In the genomic region with DNA sequence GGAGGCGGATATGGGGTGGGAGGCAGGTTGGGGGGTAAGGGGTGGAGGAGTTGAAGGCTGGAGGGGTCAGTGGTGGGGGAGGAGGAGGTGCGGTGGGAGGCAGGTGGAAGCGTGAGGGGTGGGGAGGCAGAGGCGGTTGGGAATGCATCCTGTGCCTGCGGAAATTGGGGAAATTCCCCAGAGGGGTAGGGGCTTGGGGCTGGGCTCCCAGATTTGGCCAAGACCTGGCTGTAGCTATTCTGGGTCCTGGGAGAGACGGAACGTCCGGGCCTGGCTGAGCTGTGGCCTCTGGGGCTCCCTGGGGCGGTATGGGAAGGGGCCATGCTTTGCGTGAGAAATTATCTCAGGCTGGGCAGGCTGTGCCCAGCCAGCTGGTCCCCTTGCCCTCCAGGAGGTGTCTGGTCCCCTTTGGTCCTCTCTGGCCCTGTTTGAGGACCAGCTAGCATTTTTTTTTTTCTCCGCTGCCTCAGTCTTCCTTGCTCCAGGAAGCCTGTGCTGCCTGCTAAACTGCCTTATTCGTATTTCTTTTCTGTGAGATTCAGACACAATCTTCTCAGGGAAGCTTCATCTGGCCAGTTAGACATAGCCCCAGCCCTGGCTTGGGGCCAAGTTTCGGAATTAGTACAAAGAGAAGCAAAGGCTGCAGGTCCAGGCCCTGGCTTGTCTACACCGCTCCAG, we compare ENCODE assay signal across 9 cellular contexts. TPM values are rescaled to one million over a fixed set of nuclear protein-coding genes. Genes with fewer than 3 reads are reported as not detected.
DNase-seq lines count a peak whose midpoint lies in the region; ATAC-seq and TF ChIP-seq lines count a peak whose summit lies in the region.
"Had no signal": no experiment of that assay in that cellular context is flagged by ENCODE, and none has a peak within 500 bp of the region (broad histone marks: within the 10 kb centered on the region; RNA-seq: fewer than 3 reads in every experiment).

No MANE protein-coding gene starts in this region.

- no peaks in the 10 kb centered on the region for H3K9me3 Mint-ChIP-seq in activated CD4-positive, alpha-beta T cell treated with anti-CD3 and anti-CD28 coated beads for 36 hours (ENCODE audit: low read depth)
- H3K9me3 Mint-ChIP-seq: CD4-positive, CD25-positive, alpha-beta regulatory T cell had no signal

- no peak for TF ChIP-seq POLR2A in spleen (IDR thresholded peaks at IDR 0.05)

- no peak for TF ChIP-seq CTCF in spleen (IDR thresholded peaks at IDR 0.05 in 8 of 11, conservative IDR thresholded peaks at IDR 0.05 in 3 of 11)

- H3K4me3 Mint-ChIP-seq in activated CD4-positive, alpha-beta T cell treated with anti-CD3 and anti-CD28 coated beads for 36 hours, result no peak overlapping the region

- CTCF ChIA-PET in activated CD4-positive, alpha-beta T cell treated with anti-CD3 and anti-CD28 coated beads for 36 hours (lab: Charles Lee), result interaction anchor here (0.6 kb wide), 1 partner anchor 51 kb away, joined by 3 read pairs; no protein-coding TSS in a partner anchor

- intact Hi-C loops in activated CD4-positive, alpha-beta T cell treated with anti-CD3 and anti-CD28 coated beads for 36 hours (cut with DNase I, micrococcal nuclease), result no loop called here
- intact Hi-C loops in spleen (cut with DNase I; ENCODE audit: low total_unique reads), result no loop called here

- WGBS in spleen, 5 donors, result 25 to 38% (median 32%) methylated on average over 13 to 14 of the region's 14 CpGs

- peak; percentile 36 for ATAC-seq in activated CD4-positive, alpha-beta T cell treated with anti-CD3 and anti-CD28 coated beads for 36 hours
- peak; percentile 90 for ATAC-seq in HG02623 (IDR thresholded peaks at IDR 0.05; ENCODE audit: unreplicated experiment)

- H3K36me3 Mint-ChIP-seq in activated CD4-positive, alpha-beta T cell treated with anti-CD3 and anti-CD28 coated beads for 36 hours (ENCODE audit: low read depth), result no peaks in the 10 kb centered on the region
- H3K36me3 Mint-ChIP-seq: CD4-positive, CD25-positive, alpha-beta regulatory T cell had no signal

- peaks cover 10 to 27% (median 20%) of the 10 kb centered on the region in 6 donors for H3K4me1 ChIP-seq in spleen

- H3K27ac ChIP-seq in spleen, result peak overlapping the region in 7 of 8 donors; percentile 45 to 75 (median 70)

- peaks cover 6% of the 10 kb centered on the region for H3K4me1 Mint-ChIP-seq in activated CD4-positive, alpha-beta T cell treated with anti-CD3 and anti-CD28 coated beads for 36 hours

- peak overlapping the region in 1 of 8 donors; percentile 65 for H3K4me3 ChIP-seq in spleen

- no peaks in the 10 kb centered on the region for H3K9me3 ChIP-seq in spleen

- peak; percentile 48 for DNase-seq in activated CD4-positive, alpha-beta T cell treated with anti-CD3 and anti-CD28 coated beads for 36 hours
- no peak for DNase-seq in activated CD4-positive, alpha-beta T cell treated with anti-CD3 and anti-CD28 coated beads for 1 hour
- peak; percentile 36 for DNase-seq in NCI-H146 treated with DMSO at 0.1 percent for 48 hours (lab: John Stamatoyannopoulos, UW; ENCODE audit: unreplicated experiment)
- peak; percentile 83 for DNase-seq in astrocyte of the hippocampus (ENCODE audit: low read depth, low spot score)
- peak; percentile 36 for DNase-seq in iPS-NIHi7 (ENCODE audit: extremely low spot score)
- DNase-seq in spleen, result peak; percentile 81
- DNase-seq in activated CD4-positive, CD25-positive, alpha-beta regulatory T cell treated with anti-CD3 and anti-CD28 coated beads, Interleukin-2, amount 50 U/mL, for 72 hours, result no peak
- DNase-seq: CD4-positive, CD25-positive, alpha-beta regulatory T cell had no signal

- peaks cover 0 to 30% (median 6%) of the 10 kb centered on the region in 7 donors for H3K27me3 ChIP-seq in spleen (replicated peaks in 1 of 7)

- no peaks in the 10 kb centered on the region for H3K36me3 ChIP-seq in spleen

- peaks cover 9% of the 10 kb centered on the region for H3K27me3 Mint-ChIP-seq in activated CD4-positive, alpha-beta T cell treated with anti-CD3 and anti-CD28 coated beads for 36 hours

- POLR2A ChIA-PET in activated CD4-positive, alpha-beta T cell treated with anti-CD3 and anti-CD28 coated beads for 36 hours (lab: Charles Lee), result interaction anchor here (1.2 kb wide), 1 partner anchor 31 kb away, joined by 3 read pairs; no protein-coding TSS in a partner anchor

- H3K27ac Mint-ChIP-seq in activated CD4-positive, alpha-beta T cell treated with anti-CD3 and anti-CD28 coated beads for 36 hours, result no peak overlapping the region
- H3K27ac Mint-ChIP-seq: CD4-positive, CD25-positive, alpha-beta regulatory T cell had no signal

RNA-seq across cellular contexts. Expression of a gene that starts 7.3 kb away (rescaled TPM):
- total RNA-seq in activated CD4-positive, alpha-beta T cell treated with anti-CD3 and anti-CD28 coated beads for 36 hours, result 10 to 100 TPM; 24.3 to 35.6 TPM
- total RNA-seq in spleen, result 10 to 100 TPM; 44.8 to 85.7 (median 50.2) TPM
- 10 to 100 TPM; 37.0 to 61.3 (median 55.0) TPM for polyA plus RNA-seq in spleen

RNA-seq across cellular contexts. Expression of a gene that starts 27.2 kb away (rescaled TPM):
- total RNA-seq in activated CD4-positive, alpha-beta T cell treated with anti-CD3 and anti-CD28 coated beads for 36 hours, result 1,000 to 10,000 TPM; 1,578 to 1,806 TPM
- 1,000 to 10,000 TPM in 5 of 7 donors, 100 to 1,000 TPM in 2; 822 to 1,795 (median 1,121) TPM for total RNA-seq in spleen
- polyA plus RNA-seq in spleen, result 100 to 1,000 TPM; 697 to 951 (median 938) TPM

RNA-seq across cellular contexts. Expression of a gene that starts 54.8 kb away (rescaled TPM):
- total RNA-seq in activated CD4-positive, alpha-beta T cell treated with anti-CD3 and anti-CD28 coated beads for 36 hours, result 100 to 1,000 TPM; 100 to 132 TPM
- 10 to 100 TPM in 2 of 7 donors, 1 to 10 TPM in 5; 5.1 to 15.2 (median 9.5) TPM for total RNA-seq in spleen
- 10 to 100 TPM; 18.7 to 24.5 (median 19.5) TPM for polyA plus RNA-seq in spleen

Comparison
In these comparisons a context has a peak if more than half of its experiments do, and no peak if none do; other contexts are left out.
1. DNase-seq: peak in activated CD4-positive, alpha-beta T cell treated with anti-CD3 and anti-CD28 coated beads for 36 hours (single experiment), NCI-H146 treated with DMSO at 0.1 percent for 48 hours (single experiment), astrocyte of the hippocampus (single experiment), iPS-NIHi7 (single experiment) and spleen (single experiment); none in activated CD4-positive, alpha-beta T cell treated with anti-CD3 and anti-CD28 coated beads for 1 hour (single experiment) and activated CD4-positive, CD25-positive, alpha-beta regulatory T cell treated with anti-CD3 and anti-CD28 coated beads, Interleukin-2, amount 50 U/mL, for 72 hours (single experiment).
2. RNA of a gene that starts 54.8 kb away (total RNA-seq): 100 to 132 TPM in activated CD4-positive, alpha-beta T cell treated with anti-CD3 and anti-CD28 coated beads for 36 hours; 5.1 to 15.2 TPM in spleen; every median in the first group is over 4 times any median in the second.